Comparison of ENCODE assay signal across 23 cellular contexts in the genomic region with DNA sequence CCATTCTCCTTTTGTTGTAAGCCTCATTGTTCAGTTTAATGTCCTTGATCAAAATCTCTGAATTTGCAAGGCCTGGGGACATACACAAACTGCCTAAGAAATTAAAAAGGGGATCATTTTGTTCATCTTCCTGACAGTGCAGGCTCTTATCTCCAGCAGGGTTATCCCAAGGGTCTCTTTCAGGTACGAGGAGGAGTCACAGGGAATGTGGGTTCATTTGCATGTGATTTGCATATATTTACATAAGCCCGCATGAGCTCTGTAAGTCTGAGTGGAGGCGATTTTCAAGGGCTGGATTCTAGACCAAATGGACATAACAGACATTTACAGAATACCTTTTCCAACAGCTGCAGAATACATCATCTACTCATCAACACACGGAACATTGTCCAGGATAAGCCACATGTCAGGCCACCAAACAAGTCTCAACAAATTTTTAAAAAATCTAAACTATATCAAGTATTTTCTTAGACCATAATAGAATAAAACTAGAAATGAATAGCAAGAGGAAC.
"Had no signal": no experiment of that assay in that cellular context is flagged by ENCODE, and none has a peak within 500 bp of the region (broad histone marks: within the 10 kb centered on the region; RNA-seq: fewer than 3 reads in every experiment).

No MANE protein-coding gene starts in this region.

- DNase-seq: central memory CD4-positive, alpha-beta T cell; dorsolateral prefrontal cortex; effector CD8-positive, alpha-beta T cell; gastrocnemius medialis; heart right ventricle; hypothalamus; left colon; retina; right lobe of liver; spleen; stimulated activated CD4-positive, alpha-beta T cell treated with anti-CD3 and anti-CD28 coated beads, Interleukin-2, amount 100 ng/mL, for 24 hours; stimulated activated CD4-positive, alpha-beta T cell treated with anti-CD3 and anti-CD28 coated beads, Interleukin-4, amount 100 ng/mL, for 4 hours; stimulated activated naive B cell treated with anti-CD40 and anti-IgM and Interleukin-4, amounts not matched to agents 10 μg/mL and 1 μg/mL and 100 μg/mL, for 72 hours; stimulated activated naive CD8-positive, alpha-beta T cell treated with anti-CD3 and anti-CD28 coated beads, Interleukin-15, amount 100 ng/mL, for 72 hours; testis; upper lobe of right lung had no signal

- H3K27ac Mint-ChIP-seq: natural killer cell treated with Interleukin-12 subunit alpha and Interleukin-12 subunit beta and Interleukin-15 and Interleukin-18, amount 100 ng/mL, for 72 hours; stimulated activated naive B cell treated with anti-CD40 and anti-IgM and Interleukin-4, amounts not matched to agents 10 μg/mL and 1 μg/mL and 100 μg/mL, for 72 hours; stimulated activated naive CD8-positive, alpha-beta T cell treated with anti-CD3 and anti-CD28 coated beads, Interleukin-15, amount 100 ng/mL, for 72 hours had no signal

- H3K27me3 Mint-ChIP-seq: natural killer cell treated with Interleukin-12 subunit alpha and Interleukin-12 subunit beta and Interleukin-15 and Interleukin-18, amount 100 ng/mL, for 72 hours; stimulated activated naive B cell treated with anti-CD40 and anti-IgM and Interleukin-4, amounts not matched to agents 10 μg/mL and 1 μg/mL and 100 μg/mL, for 72 hours; stimulated activated naive CD8-positive, alpha-beta T cell treated with anti-CD3 and anti-CD28 coated beads, Interleukin-15, amount 100 ng/mL, for 72 hours had no signal

- H3K79me2 ChIP-seq: parathyroid adenoma had no signal

- H2AFZ ChIP-seq: parathyroid adenoma had no signal

- H3K4me3 Mint-ChIP-seq: natural killer cell treated with Interleukin-12 subunit alpha and Interleukin-12 subunit beta and Interleukin-15 and Interleukin-18, amount 100 ng/mL, for 72 hours; stimulated activated naive B cell treated with anti-CD40 and anti-IgM and Interleukin-4, amounts not matched to agents 10 μg/mL and 1 μg/mL and 100 μg/mL, for 72 hours; stimulated activated naive CD8-positive, alpha-beta T cell treated with anti-CD3 and anti-CD28 coated beads, Interleukin-15, amount 100 ng/mL, for 72 hours had no signal

- H3K36me3 Mint-ChIP-seq: natural killer cell treated with Interleukin-12 subunit alpha and Interleukin-12 subunit beta and Interleukin-15 and Interleukin-18, amount 100 ng/mL, for 72 hours; stimulated activated naive B cell treated with anti-CD40 and anti-IgM and Interleukin-4, amounts not matched to agents 10 μg/mL and 1 μg/mL and 100 μg/mL, for 72 hours had no signal

- H3K36me3 ChIP-seq: esophagus muscularis mucosa, gastrocnemius medialis, heart right ventricle, prostate gland, right lobe of liver, spleen, tibial nerve, upper lobe of right lung had no signal

- H3K9me3 ChIP-seq: esophagus muscularis mucosa, gastrocnemius medialis, heart right ventricle, prostate gland, right lobe of liver, testis, tibial nerve, upper lobe of right lung had no signal

- H3K4me1 ChIP-seq: parathyroid adenoma, prostate gland, right lobe of liver, spleen, testis, tibial nerve, upper lobe of right lung had no signal

- H3K27ac ChIP-seq: coronary artery, dorsolateral prefrontal cortex, epithelial cell of prostate, esophagus muscularis mucosa, gastrocnemius medialis, parathyroid adenoma, prostate gland, right lobe of liver, spleen, testis, tibial nerve, upper lobe of right lung had no signal

- H3K4me3 ChIP-seq: coronary artery, dorsolateral prefrontal cortex, esophagus muscularis mucosa, gastrocnemius medialis, heart right ventricle, prostate gland, right lobe of liver, spleen, testis, tibial nerve, upper lobe of right lung had no signal

- H3K4me1 Mint-ChIP-seq: stimulated activated naive B cell treated with anti-CD40 and anti-IgM and Interleukin-4, amounts not matched to agents 10 μg/mL and 1 μg/mL and 100 μg/mL, for 72 hours; stimulated activated naive CD8-positive, alpha-beta T cell treated with anti-CD3 and anti-CD28 coated beads, Interleukin-15, amount 100 ng/mL, for 72 hours had no signal

- H3K9ac ChIP-seq: parathyroid adenoma had no signal

- ATAC-seq: gastrocnemius medialis; heart right ventricle; left colon; natural killer cell treated with Interleukin-12 subunit alpha and Interleukin-12 subunit beta and Interleukin-15 and Interleukin-18, amount 100 ng/mL, for 72 hours; right lobe of liver; stimulated activated naive B cell treated with anti-CD40 and anti-IgM and Interleukin-4, amounts not matched to agents 10 μg/mL and 1 μg/mL and 100 μg/mL, for 72 hours; stimulated activated naive CD8-positive, alpha-beta T cell treated with anti-CD3 and anti-CD28 coated beads, Interleukin-15, amount 100 ng/mL, for 72 hours; upper lobe of right lung had no signal

- H3K27me3 ChIP-seq: esophagus muscularis mucosa, gastrocnemius medialis, heart right ventricle, right lobe of liver, spleen, testis, tibial nerve, upper lobe of right lung had no signal
